In the genomic region with DNA sequence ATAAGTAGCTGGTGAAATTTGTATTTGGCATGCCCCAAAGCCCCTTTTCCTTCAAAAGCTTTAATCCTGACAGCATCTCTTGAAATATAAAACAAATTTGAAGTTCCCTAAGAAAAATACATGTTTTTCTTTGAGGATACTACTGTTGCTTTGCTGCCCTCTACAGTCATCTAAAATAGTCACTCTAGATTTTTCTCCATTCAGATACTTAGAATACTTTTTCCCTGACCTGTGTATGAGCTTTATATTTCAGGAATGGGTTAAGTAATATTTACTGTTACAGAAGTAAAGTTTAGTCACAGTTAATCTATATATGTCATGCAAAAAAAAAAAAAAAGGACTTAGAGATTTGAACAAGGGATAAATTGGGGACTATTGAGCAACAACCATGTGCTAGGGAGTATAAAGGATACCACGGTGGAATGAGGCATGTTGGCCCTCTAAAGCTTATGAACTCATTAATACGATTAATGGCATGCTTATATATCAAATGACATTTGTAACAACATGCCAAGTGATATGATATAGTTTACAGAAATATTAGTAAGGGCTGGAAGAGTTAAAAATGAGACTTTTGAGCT, we compare ENCODE assay signal across 8 cellular contexts. TPM values are rescaled to one million over a fixed set of nuclear protein-coding genes. Genes with fewer than 3 reads are reported as not detected.
A peak's percentile ranks its signal among the peaks of the same experiment; 100 is the strongest.
DNase-seq lines count a peak whose midpoint lies in the region; ATAC-seq, FAIRE-seq and TF ChIP-seq lines count a peak whose summit lies in the region.

No MANE protein-coding gene starts in this region.

- H3K36me3 Mint-ChIP-seq in astrocyte (ENCODE audit: low read depth, unreplicated experiment), result no peaks in the 10 kb centered on the region
- no peaks in the 10 kb centered on the region for H3K36me3 Mint-ChIP-seq in immature natural killer cell

- H3K27ac ChIP-seq in astrocyte (ENCODE audit: low read depth, low read length), result no peak overlapping the region

- no peak overlapping the region for H3K4me3 ChIP-seq in astrocyte (ENCODE audit: insufficient read depth, low read depth, low read length)

- peaks cover 50% of the 10 kb centered on the region for H4K20me1 ChIP-seq in astrocyte (ENCODE audit: insufficient read depth, low read length)

- H3K4me3 Mint-ChIP-seq in astrocyte (ENCODE audit: unreplicated experiment) (no peak overlapping the region), immature natural killer cell (no peak overlapping the region)

- H3K27me3 ChIP-seq in astrocyte (ENCODE audit: insufficient read depth, low read length), result no peaks in the 10 kb centered on the region

- ATAC-seq in left lobe of liver, result peak; percentile 66
- no peak for ATAC-seq in HG02870 (IDR thresholded peaks at IDR 0.05; ENCODE audit: unreplicated experiment)
- ATAC-seq in HG02763 (IDR thresholded peaks at IDR 0.05; ENCODE audit: unreplicated experiment), result no peak

- peak; percentile 41 for FAIRE-seq in astrocyte (lab: Jason Lieb, UNC)

- H3K9me3 ChIP-seq in astrocyte (ENCODE audit: insufficient read depth, low read depth, low read length), result no peaks in the 10 kb centered on the region

- DNase-seq in AML-193 (lab: John Stamatoyannopoulos, UW) (peak; percentile 22 to 35), HT-29 (ENCODE audit: low spot score) (peak; percentile 57), astrocyte (ENCODE audit: low read depth) (peak; percentile 36), left lobe of liver (ENCODE audit: low spot score) (no peak), epidermal melanocyte (ENCODE audit: insufficient read length, low spot score) (no peak), immature natural killer cell (no peak)

- H3K9me3 Mint-ChIP-seq in astrocyte (ENCODE audit: unreplicated experiment), result no peaks in the 10 kb centered on the region
- H3K9me3 Mint-ChIP-seq in immature natural killer cell, result no peaks in the 10 kb centered on the region

- H3K4me2 ChIP-seq in astrocyte (ENCODE audit: low read length), result peak overlapping the region; percentile 22

- no peak overlapping the region for H2AFZ ChIP-seq in astrocyte (ENCODE audit: low read depth, low read length)

- H3K27ac Mint-ChIP-seq in astrocyte (ENCODE audit: unreplicated experiment), result no peak overlapping the region
- no peak overlapping the region for H3K27ac Mint-ChIP-seq in immature natural killer cell

- peak; percentile 46 for TF ChIP-seq CTCF in astrocyte (IDR thresholded peaks at IDR 0.05; ENCODE audit: insufficient read depth, low read depth, low read length)

- peaks cover 3% of the 10 kb centered on the region for H3K4me1 ChIP-seq in astrocyte (ENCODE audit: insufficient read depth, low read length)

- H3K9ac ChIP-seq in astrocyte (ENCODE audit: low read length), result no peak overlapping the region

- H3K36me3 ChIP-seq in astrocyte (ENCODE audit: insufficient read depth, low read length), result no peaks in the 10 kb centered on the region

- peaks cover 99% of the 10 kb centered on the region for H3K79me2 ChIP-seq in astrocyte (ENCODE audit: insufficient read depth, low read length)

- H3K4me1 Mint-ChIP-seq in astrocyte (ENCODE audit: low read depth, unreplicated experiment) (peaks cover 12% of the 10 kb centered on the region), immature natural killer cell (no peaks in the 10 kb centered on the region)

- H3K27me3 Mint-ChIP-seq in astrocyte (ENCODE audit: low read depth, unreplicated experiment) (no peaks in the 10 kb centered on the region), immature natural killer cell (ENCODE audit: low read depth in 3 of 3) (no peaks in the 10 kb centered on the region)

RNA-seq across cellular contexts. Expression of a gene that starts 8.8 kb away (rescaled TPM):
- 16.1 and 18.6 TPM in 2 replicates for total RNA-seq in HT-29 (2014; rRNA removed; shearing (Covaris generic))
- total RNA-seq in astrocyte (56.3 and 67.1 TPM in 2 replicates), left lobe of liver (25.2 TPM)
- polyA plus RNA-seq in immature natural killer cell, result under 1 TPM in 2 of 3 donors, not detected in 1; 0.28 to 0.63 TPM

Comparison
In these comparisons a context has a peak if more than half of its experiments do, and no peak if none do; other contexts are left out.
1. DNase-seq: peak in AML-193 (2 of 2), HT-29 (single experiment) and astrocyte (single experiment); none in left lobe of liver (single experiment), epidermal melanocyte (single experiment) and immature natural killer cell (0 of 3).